17 cellular contexts compared by ENCODE assay signal in genomic region chr14:95136631-95137030, GRCh38. TPM values are rescaled to one million over a fixed set of nuclear protein-coding genes. Genes with fewer than 3 reads are reported as not detected.
DNase-seq lines count a peak whose midpoint lies in the region; ATAC-seq and TF ChIP-seq lines count a peak whose summit lies in the region.
"Had no signal": no experiment of that assay in that cellular context is flagged by ENCODE, and none has a peak within 500 bp of the region (broad histone marks: within the 10 kb centered on the region; RNA-seq: fewer than 3 reads in every experiment).

No MANE protein-coding gene starts in this region.

- no peaks in the 10 kb centered on the region for H3K27me3 Mint-ChIP-seq in activated naive CD4-positive, alpha-beta T cell treated with anti-CD3 and anti-CD28 coated beads, Interleukin-2, amount 10 ng/mL, durations not matched to agents 7 days and 5 days
- H3K27me3 Mint-ChIP-seq in activated naive CD8-positive, alpha-beta T cell treated with anti-CD3 and anti-CD28 coated beads, Interleukin-2, amount 50 U/mL, for 24 hours, result no peaks in the 10 kb centered on the region
- no peaks in the 10 kb centered on the region for H3K27me3 Mint-ChIP-seq in mesothelial cell of epicardium (ENCODE audit: low read depth)
- peaks cover 0 to 2% (median 0%) of the 10 kb centered on the region in 3 donors for H3K27me3 Mint-ChIP-seq in immature natural killer cell (ENCODE audit: low read depth in 3 of 3)

- peaks cover 0 to 37% of the 10 kb centered on the region in 2 donors for H3K36me3 Mint-ChIP-seq in activated naive CD4-positive, alpha-beta T cell treated with anti-CD3 and anti-CD28 coated beads, Interleukin-2, amount 50 U/mL, for 72 hours
- peaks cover 25% of the 10 kb centered on the region for H3K36me3 Mint-ChIP-seq in activated naive CD4-positive, alpha-beta T cell treated with anti-CD3 and anti-CD28 coated beads, Interleukin-2, amount 10 ng/mL, durations not matched to agents 7 days and 5 days
- H3K36me3 Mint-ChIP-seq in activated naive CD8-positive, alpha-beta T cell treated with anti-CD3 and anti-CD28 coated beads, Interleukin-2, amount 50 U/mL, for 24 hours (ENCODE audit: low read depth), result peaks cover 18% of the 10 kb centered on the region
- peaks cover 4% of the 10 kb centered on the region for H3K36me3 Mint-ChIP-seq in mesothelial cell of epicardium
- peaks cover 4 to 10% (median 8%) of the 10 kb centered on the region in 3 donors for H3K36me3 Mint-ChIP-seq in immature natural killer cell

- peak overlapping the region; percentile 5 to 53 for H3K27ac Mint-ChIP-seq in activated naive CD4-positive, alpha-beta T cell treated with anti-CD3 and anti-CD28 coated beads, Interleukin-2, amount 50 U/mL, for 72 hours
- no peak overlapping the region for H3K27ac Mint-ChIP-seq in activated naive CD4-positive, alpha-beta T cell treated with anti-CD3 and anti-CD28 coated beads, Interleukin-2, amount 10 ng/mL, durations not matched to agents 7 days and 5 days
- H3K27ac Mint-ChIP-seq in activated naive CD8-positive, alpha-beta T cell treated with anti-CD3 and anti-CD28 coated beads, Interleukin-2, amount 50 U/mL, for 24 hours, result peak overlapping the region; percentile 44
- H3K27ac Mint-ChIP-seq in mesothelial cell of epicardium, result peak overlapping the region; percentile 90
- H3K27ac Mint-ChIP-seq in immature natural killer cell, result peak overlapping the region in 2 of 6 donors; percentile 76 to 86
- H3K27ac Mint-ChIP-seq: activated T-helper 1 cell treated with anti-CD3 and anti-CD28 coated beads, Interleukin-12 subunit alpha, Interleukin-12 subunit beta, Interleukin-2, Interleukin-4 antibody, amounts not matched to agents 30 ng/mL and 10 ng/mL and 1 ng/mL, durations not matched to agents 14 hours and 24 hours and 36 hours had no signal

- DNase-seq in activated naive CD4-positive, alpha-beta T cell treated with anti-CD3 and anti-CD28 coated beads, Interleukin-2, amount 50 U/mL, for 72 hours (ENCODE audit: low spot score in 2 of 2), result no peak
- no peak for DNase-seq in activated naive CD4-positive, alpha-beta T cell treated with anti-CD3 and anti-CD28 coated beads, Interleukin-2, amount 10 ng/mL, durations not matched to agents 7 days and 5 days
- DNase-seq in activated naive CD8-positive, alpha-beta T cell treated with anti-CD3 and anti-CD28 coated beads, Interleukin-2, amount 50 U/mL, for 24 hours, result no peak
- DNase-seq in mesothelial cell of epicardium (ENCODE audit: low spot score in 2 of 2, unreplicated experiment in 2 of 2) (no peak), tibial nerve (ENCODE audit: low spot score in 2 of 2) (no peak), immature natural killer cell (no peak), HPDE6-E6E7 (ENCODE audit: extremely low spot score) (no peak)
- DNase-seq: activated CD4-positive, alpha-beta T cell treated with anti-CD3 and anti-CD28 coated beads, Interleukin-2, amount 50 U/mL, for 4 hours; EL; gastrocnemius medialis; NCI-H187; SW 1271 had no signal

- H3K9me3 ChIP-seq in tibial nerve, result no peaks in the 10 kb centered on the region
- H3K9me3 ChIP-seq: ascending aorta, gastrocnemius medialis, prostate gland had no signal

- WGBS in tibial nerve, 2 donors, result 44 to 60% methylated on average over 1 of the region's 1 CpG

- peaks cover 0 to 98% (median 41%) of the 10 kb centered on the region in 4 donors for H3K4me1 ChIP-seq in tibial nerve

- no peak for ATAC-seq in activated naive CD4-positive, alpha-beta T cell treated with anti-CD3 and anti-CD28 coated beads, Interleukin-2, amount 50 U/mL, for 72 hours
- ATAC-seq in activated naive CD8-positive, alpha-beta T cell treated with anti-CD3 and anti-CD28 coated beads, Interleukin-2, amount 50 U/mL, for 24 hours, result no peak
- ATAC-seq in HG03025 (IDR thresholded peaks at IDR 0.05; ENCODE audit: low FRiP score, unreplicated experiment), result no peak
- ATAC-seq: gastrocnemius medialis, left lobe of liver had no signal

- no peak overlapping the region for H3K4me3 Mint-ChIP-seq in activated naive CD4-positive, alpha-beta T cell treated with anti-CD3 and anti-CD28 coated beads, Interleukin-2, amount 10 ng/mL, durations not matched to agents 7 days and 5 days
- H3K4me3 Mint-ChIP-seq in activated naive CD8-positive, alpha-beta T cell treated with anti-CD3 and anti-CD28 coated beads, Interleukin-2, amount 50 U/mL, for 24 hours, result no peak overlapping the region
- H3K4me3 Mint-ChIP-seq in mesothelial cell of epicardium, result no peak overlapping the region
- peak overlapping the region in 2 of 5 donors; percentile 12 to 44 for H3K4me3 Mint-ChIP-seq in immature natural killer cell
- H3K4me3 Mint-ChIP-seq: activated T-helper 1 cell treated with anti-CD3 and anti-CD28 coated beads, Interleukin-12 subunit alpha, Interleukin-12 subunit beta, Interleukin-2, Interleukin-4 antibody, amounts not matched to agents 30 ng/mL and 10 ng/mL and 1 ng/mL, durations not matched to agents 14 hours and 24 hours and 36 hours had no signal

- TF ChIP-seq EP300 in tibial nerve (IDR thresholded peaks at IDR 0.05), result no peak

- no peak for TF ChIP-seq POLR2A in tibial nerve (IDR thresholded peaks at IDR 0.05)

- no peaks in the 10 kb centered on the region for H3K27me3 ChIP-seq in tibial nerve
- H3K27me3 ChIP-seq: ascending aorta, gastrocnemius medialis had no signal

- H3K4me3 ChIP-seq in tibial nerve, result no peak overlapping the region
- H3K4me3 ChIP-seq: ascending aorta, gastrocnemius medialis, prostate gland had no signal

- peak overlapping the region in 3 of 4 donors; percentile 46 to 85 (median 83) for H3K27ac ChIP-seq in tibial nerve

- TF ChIP-seq CTCF in mesothelial cell of epicardium (IDR thresholded peaks at IDR 0.05; ENCODE audit: unreplicated experiment) (no peak), tibial nerve (IDR thresholded peaks at IDR 0.05) (no peak)

- CTCF ChIA-PET in activated naive CD4-positive, alpha-beta T cell treated with anti-CD3 and anti-CD28 coated beads, Interleukin-2, amount 10 ng/mL, durations not matched to agents 7 days and 5 days (lab: Charles Lee), result no interaction called here

- peaks cover 0 to under 1% (median 0%) of the 10 kb centered on the region in 3 donors for H3K36me3 ChIP-seq in tibial nerve
- H3K36me3 ChIP-seq: gastrocnemius medialis, prostate gland had no signal

- H3K9me3 Mint-ChIP-seq in activated naive CD4-positive, alpha-beta T cell treated with anti-CD3 and anti-CD28 coated beads, Interleukin-2, amount 50 U/mL, for 72 hours, result peaks cover 0 to 5% of the 10 kb centered on the region in 2 donors
- no peaks in the 10 kb centered on the region for H3K9me3 Mint-ChIP-seq in activated naive CD4-positive, alpha-beta T cell treated with anti-CD3 and anti-CD28 coated beads, Interleukin-2, amount 10 ng/mL, durations not matched to agents 7 days and 5 days
- no peaks in the 10 kb centered on the region for H3K9me3 Mint-ChIP-seq in activated naive CD8-positive, alpha-beta T cell treated with anti-CD3 and anti-CD28 coated beads, Interleukin-2, amount 50 U/mL, for 24 hours
- H3K9me3 Mint-ChIP-seq in mesothelial cell of epicardium, result no peaks in the 10 kb centered on the region
- no peaks in the 10 kb centered on the region for H3K9me3 Mint-ChIP-seq in immature natural killer cell
- H3K9me3 Mint-ChIP-seq: activated T-helper 1 cell treated with anti-CD3 and anti-CD28 coated beads, Interleukin-12 subunit alpha, Interleukin-12 subunit beta, Interleukin-2, Interleukin-4 antibody, amounts not matched to agents 30 ng/mL and 10 ng/mL and 1 ng/mL, durations not matched to agents 14 hours and 24 hours and 36 hours had no signal

- H3K4me1 Mint-ChIP-seq in activated naive CD4-positive, alpha-beta T cell treated with anti-CD3 and anti-CD28 coated beads, Interleukin-2, amount 10 ng/mL, durations not matched to agents 7 days and 5 days, result peaks cover 38% of the 10 kb centered on the region
- peaks cover 52% of the 10 kb centered on the region for H3K4me1 Mint-ChIP-seq in activated naive CD8-positive, alpha-beta T cell treated with anti-CD3 and anti-CD28 coated beads, Interleukin-2, amount 50 U/mL, for 24 hours
- H3K4me1 Mint-ChIP-seq in mesothelial cell of epicardium, result peaks cover 41% of the 10 kb centered on the region
- peaks cover 47 to 88% of the 10 kb centered on the region in 2 donors for H3K4me1 Mint-ChIP-seq in immature natural killer cell

RNA-seq across cellular contexts. Expression of gene DICER1, which starts 20.7 kb away (rescaled TPM):
- 10 to 100 TPM; 48.7 to 51.0 TPM for total RNA-seq in activated naive CD4-positive, alpha-beta T cell treated with anti-CD3 and anti-CD28 coated beads, Interleukin-2, amount 50 U/mL, for 72 hours
- total RNA-seq in mesothelial cell of epicardium, result 148 to 155 TPM (median 155 TPM) in 3 replicates
- 10 to 100 TPM; 54.5 to 94.8 (median 83.8) TPM for total RNA-seq in tibial nerve
- polyA plus RNA-seq in immature natural killer cell, result 10 to 100 TPM in 1 of 3 donors, 1 to 10 TPM in 2; 6.5 to 11.7 (median 7.0) TPM
